ENCODE assay signal across 1 cellular context in genomic region chr16:2904100-2904921, GRCh38.
TF ChIP-seq lines count a peak whose summit lies in the region.

No MANE protein-coding gene starts in this region.

TF ChIP-seq in K562, 482 proteins besides CTCF, POLR2A, EP300 and RAD21 (continued from another document and continues in another):
- TF ChIP-seq RBM22 (IDR thresholded peaks at IDR 0.05; ENCODE audit: low read depth, low read length, poor library complexity, severe bottlenecking) (no peak), ZZZ3 (IDR thresholded peaks at IDR 0.05) (no peak), MAFF (IDR thresholded peaks at IDR 0.05; ENCODE audit: low read length) (no peak), BRD9 (IDR thresholded peaks at IDR 0.05; ENCODE audit: low read depth, partially characterized antibody) (no peak), ZNF212 (CRISPR knock-in tag; IDR thresholded peaks at IDR 0.05) (no peak), MAFK (IDR thresholded peaks at IDR 0.05; ENCODE audit: low read length) (no peak), AFF1 (IDR thresholded peaks at IDR 0.05; ENCODE audit: low read depth in 1 of 2, partially characterized antibody in 2 of 2) (no peak), ZNF232 (CRISPR knock-in tag; IDR thresholded peaks at IDR 0.05) (no peak), SMAD3 (CRISPR knock-in tag; conservative IDR thresholded peaks at IDR 0.05) (no peak), CBFA2T2 (conservative IDR thresholded peaks at IDR 0.05) (no peak), ETS2 (tag; IDR thresholded peaks at IDR 0.05; ENCODE audit: borderline replicate concordance, poor library complexity, severe bottlenecking) (no peak), ZNF311 (CRISPR knock-in tag; IDR thresholded peaks at IDR 0.05) (no peak), IFI16 (CRISPR knock-in tag; IDR thresholded peaks at IDR 0.05) (no peak), ZNF274 (IDR thresholded peaks at IDR 0.05; ENCODE audit: borderline replicate concordance, low read depth, low read length) (no peak), KLF6 (CRISPR knock-in tag; IDR thresholded peaks at IDR 0.05; ENCODE audit: borderline replicate concordance) (no peak), ZNF695 (CRISPR knock-in tag; IDR thresholded peaks at IDR 0.05) (no peak), HNRNPLL (IDR thresholded peaks at IDR 0.05; ENCODE audit: low read depth, low read length, poor library complexity, severe bottlenecking) (no peak), PHF8 (IDR thresholded peaks at IDR 0.05; ENCODE audit: borderline replicate concordance, low read length) (no peak), HNRNPUL1 (IDR thresholded peaks at IDR 0.05; ENCODE audit: low read length) (no peak), BMI1 (IDR thresholded peaks at IDR 0.05; ENCODE audit: low read length) (no peak), HOXB6 (CRISPR knock-in tag; IDR thresholded peaks at IDR 0.05; ENCODE audit: borderline replicate concordance) (no peak), THRAP3 (IDR thresholded peaks at IDR 0.05; ENCODE audit: borderline replicate concordance) (no peak), HMGXB4 (CRISPR knock-in tag; IDR thresholded peaks at IDR 0.05) (peak; percentile 67; the same call in 1 of the 2 replicates), ILF3 (IDR thresholded peaks at IDR 0.05; ENCODE audit: borderline replicate concordance) (no peak), CEBPG (CRISPR knock-in tag; IDR thresholded peaks at IDR 0.05) (peak; percentile 31; the same call in 1 of the 2 replicates), CEBPG (tag; conservative IDR thresholded peaks at IDR 0.05 in 1 of 2, IDR thresholded peaks at IDR 0.05 in 1 of 2) (no peak), ZNF407 (IDR thresholded peaks at IDR 0.05; ENCODE audit: low read depth) (no peak), CXXC5 (CRISPR knock-in tag; IDR thresholded peaks at IDR 0.05) (peak; percentile 22), TAF9B (IDR thresholded peaks at IDR 0.05; ENCODE audit: partially characterized antibody) (peak; percentile 22), CHD7 (IDR thresholded peaks at IDR 0.05; ENCODE audit: low read depth, low read length) (no peak), ZNF184 (CRISPR knock-in tag; IDR thresholded peaks at IDR 0.05) (no peak), GTF2B (IDR thresholded peaks at IDR 0.05; ENCODE audit: extremely low read depth, insufficient read length) (no peak), E2F3 (CRISPR knock-in tag; IDR thresholded peaks at IDR 0.05) (no peak), ZNF133 (CRISPR knock-in tag; IDR thresholded peaks at IDR 0.05) (no peak), ZNF780A (CRISPR knock-in tag; IDR thresholded peaks at IDR 0.05) (no peak)
